Comparison of ENCODE assay signal across 1 cellular context in genomic region chr9:29564564-29564963, GRCh38.
TF ChIP-seq lines count a peak whose summit lies in the region.

No MANE protein-coding gene starts in this region.

TF ChIP-seq in H1, 55 proteins besides CTCF, POLR2A, EP300 and RAD21:
- no peak for TF ChIP-seq KDM5A (IDR thresholded peaks at IDR 0.05; ENCODE audit: low read length)
- TF ChIP-seq HDAC2 (IDR thresholded peaks at IDR 0.05; ENCODE audit: borderline replicate concordance in 1 of 2, low read depth in 2 of 2, low read length in 2 of 2), result no peak
- TF ChIP-seq PHF8 (conservative IDR thresholded peaks at IDR 0.05; ENCODE audit: low read depth, low read length), result no peak
- TF ChIP-seq POU5F1 (IDR thresholded peaks at IDR 0.05; ENCODE audit: low read depth, low read length), result no peak
